ENCODE assay signal across 8 cellular contexts in genomic region chr3:10263549-10264363, GRCh38. TPM values are rescaled to one million over a fixed set of nuclear protein-coding genes. Genes with fewer than 3 reads are reported as not detected.
A peak's percentile ranks its signal among the peaks of the same experiment; 100 is the strongest.
DNase-seq lines count a peak whose midpoint lies in the region; ATAC-seq and TF ChIP-seq lines count a peak whose summit lies in the region.

No MANE protein-coding gene starts in this region.

- no peaks in the 10 kb centered on the region for H3K9me3 ChIP-seq in Panc1 (ENCODE audit: control insufficient read depth, insufficient read depth, low read depth, low read length)

- peak; percentile 16 for TF ChIP-seq CTCF in GM10266 (IDR thresholded peaks at IDR 0.05; ENCODE audit: control insufficient read depth, insufficient read depth, low read depth, missing control alignments)
- peak; percentile 51 for TF ChIP-seq CTCF in Panc1 (IDR thresholded peaks at IDR 0.05)

- no peaks in the 10 kb centered on the region for H3K4me1 ChIP-seq in Panc1 (ENCODE audit: control insufficient read depth, insufficient read depth, low read length)

- in situ Hi-C loops in Panc1 (cut with HindIII; ENCODE audit: low pct_unique_long_range_greater_than_20kb, low sequenced_read_pairs) = no loop called here

- ATAC-seq in Panc1 (peak; percentile 83; the same call in 1 of the 2 replicates), left cardiac atrium (peak; percentile 84 to 91), GM21717 (IDR thresholded peaks at IDR 0.05; ENCODE audit: unreplicated experiment) (no peak), HG02870 (IDR thresholded peaks at IDR 0.05; ENCODE audit: unreplicated experiment) (no peak)

- peaks cover 8% of the 10 kb centered on the region for H3K36me3 ChIP-seq in Panc1 (ENCODE audit: control insufficient read depth, insufficient read depth, low read length)

- H3K27me3 ChIP-seq in Panc1 (ENCODE audit: control insufficient read depth, insufficient read depth, low read length) = no peaks in the 10 kb centered on the region

- DNase-seq in GM10266 (ENCODE audit: extremely low spot score) (no peak), Panc1 (ENCODE audit: low read depth, low spot score) (no peak), activated gamma-delta T cell treated with Interleukin-2 at 50 U/mL for 16 hours (peak; percentile 64), left cardiac atrium (peak; percentile 42), NCI-H69 (lab: John Stamatoyannopoulos, UW) (no peak)
- peak; percentile 29 to 61 for DNase-seq in stimulated activated CD4-positive, alpha-beta T cell treated with anti-CD3 and anti-CD28 coated beads, Interleukin-12 subunit alpha, Interleukin-12 subunit beta, amount 100 ng/mL, for 24 hours (ENCODE audit: low read depth in 2 of 2)

- no TSS peak for BruUV-seq in Panc1 (replicated peaks; lab: Mats Ljungman, UMichigan)

- intact Hi-C loops in Panc1 (cut with micrococcal nuclease; ENCODE audit: unreplicated experiment) = no loop called here
- intact Hi-C loops in left cardiac atrium (cut with DNase I) = no loop called here

- CTCF ChIA-PET in Panc1 (lab: Charles Lee) = interaction anchor here (0.6 kb wide), 1 partner anchor 58 kb away, joined by 3 read pairs; no protein-coding TSS in a partner anchor

- POLR2A ChIA-PET in Panc1 (lab: Charles Lee) = interaction anchor here (0.6 kb wide), 1 partner anchor 198 kb away, joined by 3 read pairs; no protein-coding TSS in a partner anchor

- no peak overlapping the region for H3K4me3 ChIP-seq in Panc1 (ENCODE audit: low read depth in 2 of 2, low read length in 2 of 2)

- no peak overlapping the region for H3K27ac ChIP-seq in Panc1 (ENCODE audit: low read length)

RNA-seq across cellular contexts. Expression of gene TATDN2, which starts 15.5 kb away (rescaled TPM):
- 30.4 TPM for total RNA-seq in Panc1 (2021; ENCODE audit: unreplicated experiment)
- 19.4 TPM for polyA plus RNA-seq in Panc1 (2012; ENCODE audit: insufficient read length)
- total RNA-seq in left cardiac atrium = 10 to 100 TPM; 17.9 to 27.0 TPM

RNA-seq across cellular contexts. Expression of gene GHRL, which starts 29.0 kb away (rescaled TPM):
- total RNA-seq in Panc1 (2021; ENCODE audit: unreplicated experiment) (not detected), left cardiac atrium (under 1 TPM in 1 of 2 donors, not detected in 1; 0.60 TPM)
- polyA plus RNA-seq in Panc1 (2012; ENCODE audit: insufficient read length) = 0.69 TPM

RNA-seq across cellular contexts. Expression of gene SEC13, which starts 57.2 kb away (rescaled TPM):
- total RNA-seq in Panc1 (2021; ENCODE audit: unreplicated experiment) = 81.4 TPM
- polyA plus RNA-seq in Panc1 (2012; ENCODE audit: insufficient read length) = 113 TPM
- total RNA-seq in left cardiac atrium = 10 to 100 TPM; 61.4 to 88.8 TPM

Comparison
In these comparisons a context has a peak if more than half of its experiments do, and no peak if none do; other contexts are left out.
1. DNase-seq: peak in activated gamma-delta T cell treated with Interleukin-2 at 50 U/mL for 16 hours (single experiment), left cardiac atrium (single experiment) and stimulated activated CD4-positive, alpha-beta T cell treated with anti-CD3 and anti-CD28 coated beads, Interleukin-12 subunit alpha, Interleukin-12 subunit beta, amount 100 ng/mL, for 24 hours (2 of 2); none in GM10266 (single experiment), Panc1 (single experiment) and NCI-H69 (single experiment).
2. ATAC-seq: peak in Panc1 (single experiment) and left cardiac atrium (2 of 2); none in GM21717 (single experiment) and HG02870 (single experiment).